16 cellular contexts compared by ENCODE assay signal in genomic region chr4:3414421-3415279, GRCh38. TPM values are rescaled to one million over a fixed set of nuclear protein-coding genes. Genes with fewer than 3 reads are reported as not detected.
DNase-seq lines count a peak whose midpoint lies in the region; ATAC-seq, FAIRE-seq and TF ChIP-seq lines count a peak whose summit lies in the region.
"Had no signal": no experiment of that assay in that cellular context is flagged by ENCODE, and none has a peak within 500 bp of the region (broad histone marks: within the 10 kb centered on the region; RNA-seq: fewer than 3 reads in every experiment).

No MANE protein-coding gene starts in this region.

- no peaks in the 10 kb centered on the region for H3K9me1 ChIP-seq in K562 (ENCODE audit: control insufficient read depth, insufficient read depth, low read length)

- no peak for TF ChIP-seq RAD21 in K562 (CRISPR knock-in tag; conservative IDR thresholded peaks at IDR 0.05 in 1 of 2, IDR thresholded peaks at IDR 0.05 in 1 of 2)

- intact Hi-C loops in MCF 10A (cut with micrococcal nuclease) = no loop called here
- intact Hi-C loops in breast epithelium (cut with DNase I; ENCODE audit: low total_unique reads) = no loop called here
- intact Hi-C loops in K562 (cut with micrococcal nuclease) = no loop called here
- intact Hi-C loops in upper lobe of right lung (cut with DNase I) = no loop called here

- TF ChIP-seq EP300 in K562 (IDR thresholded peaks at IDR 0.05; ENCODE audit: low read length) = no peak

- CTCF ChIA-PET in MCF 10A (lab: Yijun Ruan, JAX) (interaction anchor here (1.1 kb wide), 1 partner anchor 66 kb away, joined by 3 read pairs; no protein-coding TSS in a partner anchor), K562 (lab: Yijun Ruan, JAX; ENCODE audit: low intra/inter-chr PET ratio) (no interaction called here)

- H2AFZ ChIP-seq in K562 (ENCODE audit: low read depth, low read length) = no peak overlapping the region

- no peak for FAIRE-seq in K562 (lab: Jason Lieb, UNC)

- H3K36me3 ChIP-seq in breast epithelium (no peaks in the 10 kb centered on the region), K562 (ENCODE audit: control insufficient read depth, insufficient read depth, low read length) (no peaks in the 10 kb centered on the region), upper lobe of right lung (peaks cover 35% of the 10 kb centered on the region)
- H3K36me3 ChIP-seq: colonic mucosa had no signal

- H3K27me3 ChIP-seq in breast epithelium (no peaks in the 10 kb centered on the region), K562 (ENCODE audit: control insufficient read depth in 2 of 2, insufficient read depth in 2 of 2, low read length in 2 of 2) (peaks cover 28 to 50% of the 10 kb centered on the region in 2 experiments), upper lobe of right lung (no peaks in the 10 kb centered on the region)
- H3K27me3 ChIP-seq: colonic mucosa had no signal

- in situ Hi-C loops in K562 (cut with MboI) = no loop called here

- H3K36me3 Mint-ChIP-seq in MCF 10A (ENCODE audit: insufficient read depth, unreplicated experiment) = peaks cover 47% of the 10 kb centered on the region

- H3K9ac ChIP-seq in K562 (ENCODE audit: insufficient read depth in 1 of 2, low read depth in 2 of 2, low read length in 2 of 2) = no peak overlapping the region
- H3K9ac ChIP-seq: SK-N-SH had no signal

- H4K20me1 ChIP-seq in K562 (replicated peaks; ENCODE audit: control insufficient read depth, insufficient read depth, low read length) = peaks cover 13% of the 10 kb centered on the region

- 39% methylated on average over 16 of the region's 37 CpGs for WGBS in K562 (ENCODE audit: insufficient coverage, low coverage, missing lambda C conversion rate)

- H3K4me1 ChIP-seq in breast epithelium (no peaks in the 10 kb centered on the region), K562 (replicated peaks in 1 of 2; ENCODE audit: control insufficient read depth in 2 of 2, insufficient read depth in 2 of 2, low read length in 2 of 2) (peaks cover 0 to 19% of the 10 kb centered on the region in 2 experiments; a peak in 1 of 5 replicates), upper lobe of right lung (peaks cover 4% of the 10 kb centered on the region)
- H3K4me1 ChIP-seq: colonic mucosa, psoas muscle had no signal

- H3K4me3 ChIP-seq in breast epithelium (no peak overlapping the region), K562 (no peak overlapping the region), upper lobe of right lung (no peak overlapping the region), foreskin fibroblast (ENCODE audit: low read depth in 1 of 2, low read length in 2 of 2) (no peak overlapping the region)
- H3K4me3 ChIP-seq: colonic mucosa, psoas muscle had no signal

- H3K27ac ChIP-seq in breast epithelium = no peak overlapping the region
- no peak overlapping the region for H3K27ac ChIP-seq in K562 (ENCODE audit: extremely low read depth, low read depth, low read length)
- H3K27ac ChIP-seq in upper lobe of right lung = no peak overlapping the region
- H3K27ac ChIP-seq: colonic mucosa, psoas muscle had no signal

- no peaks in the 10 kb centered on the region for H3K9me3 Mint-ChIP-seq in MCF 10A (ENCODE audit: unreplicated experiment)
- H3K9me3 Mint-ChIP-seq: activated CD4-positive, alpha-beta T cell treated with anti-CD3 and anti-CD28 coated beads, Interleukin-2, amount 10 ng/mL, durations not matched to agents 7 days and 5 days had no signal

- H3K27me3 Mint-ChIP-seq in MCF 10A (ENCODE audit: insufficient read depth, unreplicated experiment) = no peaks in the 10 kb centered on the region
- H3K27me3 Mint-ChIP-seq: activated CD4-positive, alpha-beta T cell treated with anti-CD3 and anti-CD28 coated beads, Interleukin-2, amount 10 ng/mL, durations not matched to agents 7 days and 5 days had no signal

- DNase-seq in MCF 10A (ENCODE audit: unreplicated experiment) (no peak), breast epithelium (ENCODE audit: low spot score in 2 of 2) (no peak), K562 (ENCODE audit: extremely low read depth in 1 of 4, low spot score in 3 of 4) (no peak), medulla oblongata (ENCODE audit: extremely low spot score) (peak; percentile 73), upper lobe of right lung (peak; percentile 57), cortex of kidney (lab: John Stamatoyannopoulos, UW) (no peak), foreskin fibroblast (no peak)
- DNase-seq: ACHN; activated CD4-positive, alpha-beta T cell treated with anti-CD3 and anti-CD28 coated beads, Interleukin-2, amount 10 ng/mL, durations not matched to agents 7 days and 5 days; colonic mucosa; DND-41; SK-N-SH had no signal

- POLR2A ChIA-PET in MCF 10A (lab: Yijun Ruan, JAX) = interaction anchor here (1.3 kb wide), 1 partner anchor 26 kb away, joined by 3 read pairs; no protein-coding TSS in a partner anchor
- POLR2A ChIA-PET in K562 (lab: Yijun Ruan, JAX) = interaction anchor here (0.6 to 0.9 kb wide), 3 partner anchors 15 to 375 kb away, joined by 3 read pairs; no protein-coding TSS in a partner anchor

- no peak overlapping the region for H3K4me2 ChIP-seq in K562 (ENCODE audit: insufficient read depth, low read length)
- H3K4me2 ChIP-seq: SK-N-SH had no signal

- no peak overlapping the region for H3K4me3 Mint-ChIP-seq in MCF 10A (ENCODE audit: unreplicated experiment)
- H3K4me3 Mint-ChIP-seq: activated CD4-positive, alpha-beta T cell treated with anti-CD3 and anti-CD28 coated beads, Interleukin-2, amount 10 ng/mL, durations not matched to agents 7 days and 5 days had no signal

- peak overlapping the region; percentile 11 for H3K27ac Mint-ChIP-seq in MCF 10A (ENCODE audit: low read depth, unreplicated experiment)
- H3K27ac Mint-ChIP-seq: activated CD4-positive, alpha-beta T cell treated with anti-CD3 and anti-CD28 coated beads, Interleukin-2, amount 10 ng/mL, durations not matched to agents 7 days and 5 days had no signal

- H3K4me1 Mint-ChIP-seq in MCF 10A (ENCODE audit: insufficient read depth, unreplicated experiment) = no peaks in the 10 kb centered on the region
- H3K4me1 Mint-ChIP-seq: activated CD4-positive, alpha-beta T cell treated with anti-CD3 and anti-CD28 coated beads, Interleukin-2, amount 10 ng/mL, durations not matched to agents 7 days and 5 days had no signal

- BruUV-seq in MCF 10A (replicated peaks; lab: Mats Ljungman, UMichigan) (no TSS peak), K562 (replicated peaks; lab: Mats Ljungman, UMichigan) (no TSS peak)

- TF ChIP-seq POLR2A in breast epithelium (IDR thresholded peaks at IDR 0.05) (no peak), K562 (conservative IDR thresholded peaks at IDR 0.05) (no peak)

- no peaks in the 10 kb centered on the region for H3K9me3 ChIP-seq in breast epithelium
- no peaks in the 10 kb centered on the region for H3K9me3 ChIP-seq in K562 (replicated peaks; ENCODE audit: control insufficient read depth, insufficient read depth, low read depth, low read length)
- H3K9me3 ChIP-seq in upper lobe of right lung = no peaks in the 10 kb centered on the region
- H3K9me3 ChIP-seq: colonic mucosa, psoas muscle, SK-N-SH had no signal

- ATAC-seq in K562 (no peak), upper lobe of right lung (peak; percentile 37), GM21723 (IDR thresholded peaks at IDR 0.05; ENCODE audit: unreplicated experiment) (no peak)
- ATAC-seq: psoas muscle had no signal

- TF ChIP-seq CTCF in MCF 10A (IDR thresholded peaks at IDR 0.05; ENCODE audit: unreplicated experiment) (no peak), breast epithelium (IDR thresholded peaks at IDR 0.05) (no peak), K562 (IDR thresholded peaks at IDR 0.05 in 2 of 3, conservative IDR thresholded peaks at IDR 0.05 in 1 of 3; ENCODE audit: insufficient read depth in 2 of 3, low read depth in 1 of 3, low read length in 3 of 3) (no peak), upper lobe of right lung (IDR thresholded peaks at IDR 0.05) (no peak), foreskin fibroblast (IDR thresholded peaks at IDR 0.05; ENCODE audit: low read depth, low read length) (no peak)

- no peaks in the 10 kb centered on the region for H3K79me2 ChIP-seq in K562 (ENCODE audit: control insufficient read depth, insufficient read depth, low read length)

RNA-seq across cellular contexts. Expression of gene HGFAC, which starts 27.1 kb away (rescaled TPM):
- 0.28 TPM in 1 of 2 replicates, not detected in the other for total RNA-seq in MCF 10A (2022)
- total RNA-seq in breast epithelium = 1 to 10 TPM in 1 of 3 donors, under 1 TPM in 1, not detected in 1; 0.59 to 1.3 TPM
- not detected in 2 replicates for total RNA-seq in K562 (2011; cell fraction: chromatin; rRNA removed; ENCODE audit: low replicate concordance)
- total RNA-seq in K562 (2011; cell fraction: nucleolus; rRNA removed) = not detected in 2 replicates
- not detected in 2 replicates for total RNA-seq in K562 (2011; cell fraction: nucleoplasm; rRNA removed)
- total RNA-seq in K562 (2014; rRNA removed) = not detected in 2 replicates
- total RNA-seq in K562 (2014; rRNA removed; fragmentation: Illumina TruSeq; extraction: Trizol) = not detected in 2 replicates
- not detected in 2 replicates for total RNA-seq in K562 (2015; rRNA removed; fragmentation: Illumina TruSeq; extraction: Trizol)
- total RNA-seq in K562 (2021) = 0.09 TPM in 1 of 2 replicates, not detected in the other
- polyA plus RNA-seq in K562 (2011; rRNA removed) = not detected in 2 replicates
- polyA plus RNA-seq in K562 (2011; cell fraction: cytosol; rRNA removed) = not detected in 2 replicates
- polyA plus RNA-seq in K562 (2011; cell fraction: nucleus; rRNA removed) = 0.15 and 0.53 TPM in 2 replicates
- not detected in 2 replicates for polyA plus RNA-seq in K562 (2012)
- polyA plus RNA-seq in K562 (2014; fragmentation: Illumina TruSeq; extraction: Trizol) = not detected in 2 replicates
- not detected for polyA plus RNA-seq in K562 (2014; fragmentation: Nextera tagmentation; extraction: Ambion mirVana)
- polyA plus RNA-seq in K562 (2014; rRNA removed) = 0.13 TPM in 1 of 2 replicates, not detected in the other
- polyA minus RNA-seq in K562 (2011; rRNA and poly(A)+ RNA removed) = not detected in 2 replicates
- not detected in 2 replicates for polyA minus RNA-seq in K562 (2011; cell fraction: cytosol; rRNA and poly(A)+ RNA removed)
- polyA minus RNA-seq in K562 (2011; cell fraction: nucleus; rRNA and poly(A)+ RNA removed) = not detected in 2 replicates
- total RNA-seq in upper lobe of right lung = 1.2 TPM
- total RNA-seq: fibroblast of villous mesenchyme, M059J had no signal

RNA-seq across cellular contexts. Expression of gene DOK7, which starts 48.5 kb away (rescaled TPM):
- 1.1 and 5.3 TPM in 2 replicates for total RNA-seq in MCF 10A (2022)
- total RNA-seq in breast epithelium = 1 to 10 TPM in 2 of 3 donors, not detected in 1; 1.3 to 3.5 TPM
- not detected in 2 replicates for total RNA-seq in K562 (2011; cell fraction: chromatin; rRNA removed; ENCODE audit: low replicate concordance)
- total RNA-seq in K562 (2011; cell fraction: nucleolus; rRNA removed) = not detected in 2 replicates
- total RNA-seq in K562 (2011; cell fraction: nucleoplasm; rRNA removed) = not detected in 2 replicates
- total RNA-seq in K562 (2014; rRNA removed) = not detected in 2 replicates
- not detected in 2 replicates for total RNA-seq in K562 (2014; rRNA removed; fragmentation: Illumina TruSeq; extraction: Trizol)
- total RNA-seq in K562 (2015; rRNA removed; fragmentation: Illumina TruSeq; extraction: Trizol) = not detected in 2 replicates
- total RNA-seq in K562 (2021) = not detected in 2 replicates
- polyA plus RNA-seq in K562 (2011; rRNA removed) = not detected in 2 replicates
- not detected in 2 replicates for polyA plus RNA-seq in K562 (2011; cell fraction: cytosol; rRNA removed)
- polyA plus RNA-seq in K562 (2011; cell fraction: nucleus; rRNA removed) = not detected in 2 replicates
- not detected in 2 replicates for polyA plus RNA-seq in K562 (2012)
- not detected in 2 replicates for polyA plus RNA-seq in K562 (2014; fragmentation: Illumina TruSeq; extraction: Trizol)
- polyA plus RNA-seq in K562 (2014; fragmentation: Nextera tagmentation; extraction: Ambion mirVana) = not detected
- polyA plus RNA-seq in K562 (2014; rRNA removed) = not detected in 2 replicates
- not detected in 2 replicates for polyA minus RNA-seq in K562 (2011; rRNA and poly(A)+ RNA removed)
- polyA minus RNA-seq in K562 (2011; cell fraction: cytosol; rRNA and poly(A)+ RNA removed) = not detected in 2 replicates
- not detected in 2 replicates for polyA minus RNA-seq in K562 (2011; cell fraction: nucleus; rRNA and poly(A)+ RNA removed)
- 3.6 TPM for total RNA-seq in upper lobe of right lung
- total RNA-seq: activated CD4-positive, alpha-beta T cell treated with anti-CD3 and anti-CD28 coated beads, Interleukin-2, amount 10 ng/mL, durations not matched to agents 7 days and 5 days; fibroblast of villous mesenchyme had no signal
- polyA plus RNA-seq: SK-N-SH had no signal

Comparison
In these comparisons a context has a peak if more than half of its experiments do, and no peak if none do; other contexts are left out.
1. DNase-seq: peak in medulla oblongata (single experiment) and upper lobe of right lung (single experiment); none in MCF 10A (single experiment), breast epithelium (0 of 2), K562 (0 of 4), cortex of kidney (single experiment) and foreskin fibroblast (0 of 2).